ENCODE assay signal across 8 cellular contexts in the genomic region with DNA sequence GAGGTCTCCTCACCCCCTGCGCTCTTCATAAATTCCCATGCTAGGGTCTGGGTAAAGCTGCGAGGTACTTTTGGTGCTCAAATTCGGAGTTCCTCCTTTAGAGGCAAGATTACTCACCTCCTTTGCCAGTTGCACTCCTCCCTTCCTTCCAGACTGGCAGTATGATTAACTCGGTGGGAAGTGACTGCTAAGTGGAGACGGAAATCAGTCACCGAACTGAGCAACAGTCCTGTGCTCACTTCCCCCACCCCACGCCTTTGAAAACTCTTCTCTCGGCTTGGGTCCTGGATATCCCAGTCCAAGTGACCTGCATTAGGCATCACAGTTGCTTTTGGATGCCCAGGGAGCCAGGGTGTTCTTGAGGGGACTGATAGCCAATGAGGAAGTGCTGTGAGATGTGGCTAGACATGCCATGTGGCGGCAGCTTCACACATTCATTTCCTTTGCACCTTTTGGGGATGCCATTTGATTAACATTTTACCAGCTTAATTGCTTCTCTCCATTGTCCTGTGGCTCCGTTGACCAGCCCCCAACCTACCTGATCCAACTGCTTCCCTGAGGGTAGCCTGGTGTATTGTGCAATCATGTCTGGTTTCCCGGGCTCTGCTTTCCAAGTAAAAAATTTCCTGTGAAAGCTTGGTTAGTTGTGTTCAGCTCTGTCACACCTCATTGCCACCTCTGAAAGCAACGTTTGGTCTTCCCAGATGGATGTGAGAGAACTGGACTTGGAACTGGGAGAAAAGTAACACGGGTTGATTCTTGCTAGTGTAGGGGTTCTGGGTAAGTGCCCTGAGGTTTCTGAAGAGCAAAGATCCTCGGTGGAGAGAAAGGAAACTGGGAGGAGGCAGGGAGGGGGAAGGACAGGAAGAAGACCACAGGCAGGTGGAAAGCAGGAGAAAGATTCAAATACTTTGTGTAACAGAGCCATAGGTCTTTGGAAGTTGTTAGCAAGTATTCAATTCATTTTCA. TPM values are rescaled to one million over a fixed set of nuclear protein-coding genes. Genes with fewer than 3 reads are reported as not detected.
A peak's percentile ranks its signal among the peaks of the same experiment; 100 is the strongest.
DNase-seq lines count a peak whose midpoint lies in the region; ATAC-seq, FAIRE-seq and TF ChIP-seq lines count a peak whose summit lies in the region.

No MANE protein-coding gene starts in this region.

- H3K27me3 Mint-ChIP-seq in activated naive CD4-positive, alpha-beta T cell treated with anti-CD3 and anti-CD28 coated beads, Interleukin-2, amount 50 U/mL, for 24 hours, result no peaks in the 10 kb centered on the region

- peak overlapping the region; percentile 95 for H3K4me3 Mint-ChIP-seq in activated naive CD4-positive, alpha-beta T cell treated with anti-CD3 and anti-CD28 coated beads, Interleukin-2, amount 50 U/mL, for 24 hours

- DNase-seq in COR-L47 (lab: John Stamatoyannopoulos, UW), result peak; percentile 4
- DNase-seq in HS-27A (ENCODE audit: low read depth), result peak; percentile 74
- DNase-seq in SHP77 treated with DMSO at 0.1 percent for 48 hours (lab: John Stamatoyannopoulos, UW), result peak; percentile 27
- DNase-seq in head of caudate nucleus, result peak in 33 of 42 donors; percentile 9 to 80 (median 32)
- DNase-seq in pancreas, result peak in 2 of 6 donors; percentile 38
- DNase-seq in vagina (ENCODE audit: extremely low spot score in 2 of 2), result no peak

- TF ChIP-seq CTCF in pancreas (IDR thresholded peaks at IDR 0.05), result no peak
- no peak for TF ChIP-seq CTCF in vagina (IDR thresholded peaks at IDR 0.05)

- H3K36me3 ChIP-seq in pancreas (no peaks in the 10 kb centered on the region), vagina (peaks cover 0 to 20% of the 10 kb centered on the region in 2 donors)

- H3K27ac ChIP-seq in pancreas (peak overlapping the region; percentile 76 to 92 (median 87)), vagina (peak overlapping the region; percentile 89)

- H3K27me3 ChIP-seq in pancreas (no peaks in the 10 kb centered on the region), vagina (no peaks in the 10 kb centered on the region)

- H3K9me3 Mint-ChIP-seq in activated naive CD4-positive, alpha-beta T cell treated with anti-CD3 and anti-CD28 coated beads, Interleukin-2, amount 50 U/mL, for 24 hours, result no peaks in the 10 kb centered on the region

- no peak for FAIRE-seq in pancreas (lab: Jason Lieb, UNC)

- no peaks in the 10 kb centered on the region for H3K9me3 ChIP-seq in pancreas
- H3K9me3 ChIP-seq in vagina, result no peaks in the 10 kb centered on the region

- TF ChIP-seq POLR2A in vagina (IDR thresholded peaks at IDR 0.05), result no peak

- ATAC-seq in GM21367 (IDR thresholded peaks at IDR 0.05; ENCODE audit: unreplicated experiment) (peak; percentile 29), pancreas (peak; percentile 56 to 79 (median 59))

- H3K4me1 ChIP-seq in pancreas (peaks cover 0 to 4% (median 0%) of the 10 kb centered on the region in 3 donors), vagina (peaks cover 11% of the 10 kb centered on the region)

- peaks cover 47% of the 10 kb centered on the region for H3K4me1 Mint-ChIP-seq in activated naive CD4-positive, alpha-beta T cell treated with anti-CD3 and anti-CD28 coated beads, Interleukin-2, amount 50 U/mL, for 24 hours

- 0 to 1% methylated on average over 14 of the region's 14 CpGs for WGBS in pancreas, 2 donors

- H3K27ac Mint-ChIP-seq in activated naive CD4-positive, alpha-beta T cell treated with anti-CD3 and anti-CD28 coated beads, Interleukin-2, amount 50 U/mL, for 24 hours, result peak overlapping the region; percentile 97

- H3K36me3 Mint-ChIP-seq in activated naive CD4-positive, alpha-beta T cell treated with anti-CD3 and anti-CD28 coated beads, Interleukin-2, amount 50 U/mL, for 24 hours, result peaks cover 26% of the 10 kb centered on the region

- H3K4me3 ChIP-seq in pancreas (peak overlapping the region; percentile 46 to 88 (median 58)), vagina (peak overlapping the region; percentile 70 to 92)

- intact Hi-C loops in head of caudate nucleus (cut with DNase I), result no loop called here
- intact Hi-C loops in pancreas (cut with DNase I), result no loop called here
- intact Hi-C loops in vagina (cut with DNase I), result loop anchor here (10.0 kb wide), 1 partner anchor 145 kb away; no protein-coding TSS in a partner anchor

RNA-seq across cellular contexts. Expression of gene PNP, which starts 1.0 kb away (rescaled TPM):
- total RNA-seq in pancreas (10 to 100 TPM in 2 of 6 donors, 1 to 10 TPM in 4; 6.2 to 17.2 (median 8.4) TPM), vagina (64.6 TPM)
- polyA plus RNA-seq in pancreas, result 10 to 100 TPM in 1 of 2 donors, 1 to 10 TPM in 1; 9.0 to 24.0 TPM

RNA-seq across cellular contexts. Expression of gene PIP4P1, which starts 8.9 kb away (rescaled TPM):
- total RNA-seq in pancreas (10 to 100 TPM in 5 of 6 donors, 1 to 10 TPM in 1; 8.9 to 20.5 (median 14.4) TPM), vagina (24.1 TPM)
- 10 to 100 TPM; 26.8 to 38.2 TPM for polyA plus RNA-seq in pancreas

RNA-seq across cellular contexts. Expression of gene APEX1, which starts 15.1 kb away (rescaled TPM):
- total RNA-seq in pancreas (100 to 1,000 TPM in 1 of 6 donors, 10 to 100 TPM in 5; 50.9 to 107 (median 64.6) TPM), vagina (95.5 TPM)
- 10 to 100 TPM; 53.9 to 88.2 TPM for polyA plus RNA-seq in pancreas

RNA-seq across cellular contexts. Expression of gene OSGEP, which starts 15.6 kb away (rescaled TPM):
- total RNA-seq in pancreas, result 10 to 100 TPM; 11.4 to 16.0 (median 13.9) TPM
- 10 to 100 TPM; 41.2 to 69.8 TPM for polyA plus RNA-seq in pancreas
- 60.9 TPM for total RNA-seq in vagina

RNA-seq across cellular contexts. Expression of gene KLHL33, which starts 34.2 kb away (rescaled TPM):
- under 1 TPM; 0.08 to 0.34 (median 0.13) TPM for total RNA-seq in pancreas
- under 1 TPM; 0.12 to 0.15 TPM for polyA plus RNA-seq in pancreas
- 1.2 TPM for total RNA-seq in vagina

Comparison
In these comparisons a context has a peak if more than half of its experiments do, and no peak if none do; other contexts are left out.
1. DNase-seq: peak in COR-L47 (single experiment), HS-27A (single experiment), SHP77 treated with DMSO at 0.1 percent for 48 hours (single experiment) and head of caudate nucleus (33 of 42); none in vagina (0 of 2).